Comparison of ENCODE assay signal across 13 cellular contexts in the genomic region with DNA sequence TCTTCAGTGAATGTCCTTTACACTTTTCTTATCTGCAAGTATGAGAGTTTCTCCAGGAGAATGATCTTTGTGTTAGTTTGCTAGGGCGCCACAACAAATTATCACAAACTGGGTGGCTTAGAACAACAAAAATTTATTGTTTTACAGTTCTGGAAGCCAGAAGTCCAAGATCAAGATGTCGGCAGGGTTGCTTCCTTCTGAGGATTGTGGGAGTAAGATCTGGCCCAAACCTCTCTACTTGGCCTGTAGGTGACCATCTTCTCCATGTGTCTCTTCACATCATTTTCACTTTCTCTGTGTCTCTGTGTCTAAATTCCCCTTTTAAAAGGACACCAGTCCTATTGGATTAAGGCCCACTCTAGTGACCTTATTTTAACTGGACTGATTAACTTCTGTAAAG.
DNase-seq lines count a peak whose midpoint lies in the region; ATAC-seq, FAIRE-seq and TF ChIP-seq lines count a peak whose summit lies in the region.
"Had no signal": no experiment of that assay in that cellular context is flagged by ENCODE, and none has a peak within 500 bp of the region (broad histone marks: within the 10 kb centered on the region; RNA-seq: fewer than 3 reads in every experiment).

No MANE protein-coding gene starts in this region.

- SMC1A ChIA-PET in GM12878 (lab: Charles Lee; ENCODE audit: uncharacterized antibody, unreplicated experiment), result no interaction called here

- H3K9me3 ChIP-seq in SK-N-SH, result 0 out of 2 replicates have a peak, but pooled peaks cover 6% of the 10 kb centered on the region
- no peaks in the 10 kb centered on the region for H3K9me3 ChIP-seq in Karpas-422 (ENCODE audit: low read length)
- peaks cover 3% of the 10 kb centered on the region; the same call in 2 of the 3 replicates for H3K9me3 ChIP-seq in GM12878 (replicated peaks; ENCODE audit: control insufficient read depth, insufficient read depth, low read length)
- H3K9me3 ChIP-seq in osteoblast (ENCODE audit: low read depth, low read length), result no peaks in the 10 kb centered on the region
- H3K9me3 ChIP-seq: esophagus squamous epithelium had no signal

- BruUV-seq in GM12878 (replicated peaks; lab: Mats Ljungman, UMichigan), result no TSS peak

- H3K4me1 ChIP-seq in SK-N-SH (ENCODE audit: control insufficient read depth in 1 of 2, insufficient read depth in 2 of 2, low read depth in 1 of 2, low read length in 1 of 2) (no peaks in the 10 kb centered on the region; a peak in 1 of 4 replicates), Karpas-422 (ENCODE audit: low read length) (no peaks in the 10 kb centered on the region), GM12878 (ENCODE audit: control insufficient read depth, insufficient read depth, low read length) (no peaks in the 10 kb centered on the region), osteoblast (ENCODE audit: insufficient read depth, low read length) (no peaks in the 10 kb centered on the region)
- H3K4me1 ChIP-seq: esophagus squamous epithelium had no signal

- TF ChIP-seq CTCF in SK-N-SH (IDR thresholded peaks at IDR 0.05), result no peak
- TF ChIP-seq CTCF in GM12878 (IDR thresholded peaks at IDR 0.05 in 2 of 3, conservative IDR thresholded peaks at IDR 0.05 in 1 of 3; ENCODE audit: control insufficient read depth in 2 of 3, extremely low read depth in 1 of 3, insufficient read depth in 1 of 3, low read depth in 3 of 3, low read length in 3 of 3), result no peak
- no peak for TF ChIP-seq CTCF in osteoblast (IDR thresholded peaks at IDR 0.05; ENCODE audit: extremely low read depth, low read depth, low read length)

- FAIRE-seq in GM12878 (lab: Jason Lieb, UNC), result no peak

- TF ChIP-seq EP300 in SK-N-SH (IDR thresholded peaks at IDR 0.05; ENCODE audit: borderline replicate concordance in 1 of 2, low read depth in 1 of 2, low read length in 1 of 2), result no peak
- TF ChIP-seq EP300 in GM12878 (IDR thresholded peaks at IDR 0.05; ENCODE audit: borderline replicate concordance in 1 of 2, control insufficient read depth in 1 of 2, low read depth in 2 of 2, low read length in 2 of 2), result no peak

- POLR2A ChIA-PET in SK-N-SH (lab: Yijun Ruan, JAX) (no interaction called here), GM12878 (lab: Charles Lee) (no interaction called here)

- H3K4me3 ChIP-seq in SK-N-SH (ENCODE audit: low read depth in 2 of 2, low read length in 1 of 2) (no peak overlapping the region), Karpas-422 (ENCODE audit: low read length) (no peak overlapping the region), GM12878 (no peak overlapping the region), osteoblast (ENCODE audit: insufficient read depth, low read length) (no peak overlapping the region)
- H3K4me3 ChIP-seq: esophagus squamous epithelium had no signal

- H2AFZ ChIP-seq in SK-N-SH (ENCODE audit: low read depth) (peak overlapping the region; percentile 63; the same call in 1 of the 2 replicates), Karpas-422 (ENCODE audit: low read length) (peak overlapping the region; percentile 78), GM12878 (ENCODE audit: control insufficient read depth, low read depth, low read length) (peak overlapping the region; percentile 25; the same call in 1 of the 2 replicates), osteoblast (ENCODE audit: low read length) (peak overlapping the region; percentile 39)

- H3K9ac ChIP-seq in SK-N-SH (no peak overlapping the region), Karpas-422 (ENCODE audit: low read length) (no peak overlapping the region), GM12878 (ENCODE audit: control insufficient read depth, insufficient read depth, low read length) (no peak overlapping the region)

- H3K36me3 ChIP-seq in SK-N-SH (replicated peaks in 1 of 2; ENCODE audit: control insufficient read depth in 1 of 2, insufficient read depth in 2 of 2, low read length in 1 of 2) (no peaks in the 10 kb centered on the region), Karpas-422 (ENCODE audit: insufficient read depth, low read length) (no peaks in the 10 kb centered on the region), GM12878 (ENCODE audit: control insufficient read depth in 2 of 2, insufficient read depth in 2 of 2, low read length in 1 of 2) (no peaks in the 10 kb centered on the region), osteoblast (ENCODE audit: insufficient read depth, low read length) (no peaks in the 10 kb centered on the region)
- H3K36me3 ChIP-seq: esophagus squamous epithelium had no signal

- H3F3A ChIP-seq in SK-N-SH (replicated peaks; ENCODE audit: insufficient read depth), result no peaks in the 10 kb centered on the region

- H3K27ac ChIP-seq in SK-N-SH (ENCODE audit: low read depth in 2 of 2, low read length in 1 of 2) (no peak overlapping the region), Karpas-422 (ENCODE audit: low read length) (no peak overlapping the region), GM12878 (ENCODE audit: control insufficient read depth, insufficient read depth) (no peak overlapping the region), osteoblast (ENCODE audit: low read depth, low read length) (no peak overlapping the region)
- H3K27ac ChIP-seq: esophagus squamous epithelium had no signal

- H3K9me2 ChIP-seq in SK-N-SH (no peaks in the 10 kb centered on the region), Karpas-422 (replicated peaks; ENCODE audit: insufficient read depth, low read length) (no peaks in the 10 kb centered on the region)

- H3K79me2 ChIP-seq in SK-N-SH (ENCODE audit: insufficient read depth), result no peaks in the 10 kb centered on the region
- H3K79me2 ChIP-seq in Karpas-422 (ENCODE audit: low read length), result no peaks in the 10 kb centered on the region
- no peaks in the 10 kb centered on the region for H3K79me2 ChIP-seq in GM12878 (ENCODE audit: control insufficient read depth, insufficient read depth, low read length)
- no peaks in the 10 kb centered on the region for H3K79me2 ChIP-seq in osteoblast (ENCODE audit: insufficient read depth, low read length)

- no peaks in the 10 kb centered on the region for H3K27me3 ChIP-seq in SK-N-SH (ENCODE audit: insufficient read depth)
- H3K27me3 ChIP-seq in Karpas-422 (ENCODE audit: low read length), result no peaks in the 10 kb centered on the region
- H3K27me3 ChIP-seq in GM12878 (replicated peaks in 1 of 2; ENCODE audit: control insufficient read depth in 2 of 2, insufficient read depth in 2 of 2, low read length in 1 of 2), result no peaks in the 10 kb centered on the region
- no peaks in the 10 kb centered on the region for H3K27me3 ChIP-seq in osteoblast (ENCODE audit: insufficient read depth, low read length)
- H3K27me3 ChIP-seq: esophagus squamous epithelium had no signal

- RAD21 ChIA-PET in GM12878 (lab: Charles Lee; ENCODE audit: unreplicated experiment), result no interaction called here

- no peak for DNase-seq in SK-N-SH
- peak; percentile 55 for DNase-seq in Karpas-422
- DNase-seq in GM12878 (ENCODE audit: low read depth, low spot score), result no peak
- no peak for DNase-seq in osteoblast (ENCODE audit: insufficient read length, low spot score, missing footprints)
- no peak for DNase-seq in posterior vena cava (ENCODE audit: low spot score)
- DNase-seq in amygdala (lab: John Stamatoyannopoulos, UW), result no peak
- DNase-seq: activated T-cell treated with anti-CD3 and anti-CD28 coated beads for 4 hours, esophagus squamous epithelium, naive B cell, NCI-H1048, NCI-H748 treated with DMSO at 0.1 percent for 48 hours had no signal

- in situ Hi-C loops in GM12878 (cut with MboI), result no loop called here

- no peak overlapping the region for H3K4me2 ChIP-seq in SK-N-SH
- no peak overlapping the region for H3K4me2 ChIP-seq in Karpas-422 (ENCODE audit: low read depth, low read length, poor library complexity, severe bottlenecking)
- no peak overlapping the region for H3K4me2 ChIP-seq in GM12878 (ENCODE audit: control insufficient read depth, insufficient read depth)
- no peak overlapping the region for H3K4me2 ChIP-seq in osteoblast (ENCODE audit: insufficient read depth, low read length)

- no peak for TF ChIP-seq RAD21 in SK-N-SH (IDR thresholded peaks at IDR 0.05; ENCODE audit: low read length)
- no peak for TF ChIP-seq RAD21 in GM12878 (IDR thresholded peaks at IDR 0.05; ENCODE audit: insufficient read depth, low read depth, low read length)

- no peaks in the 10 kb centered on the region for H4K20me1 ChIP-seq in SK-N-SH (ENCODE audit: insufficient read depth)
- no peaks in the 10 kb centered on the region for H4K20me1 ChIP-seq in Karpas-422 (ENCODE audit: insufficient read depth, low read depth, low read length)
- no peaks in the 10 kb centered on the region for H4K20me1 ChIP-seq in GM12878 (ENCODE audit: control insufficient read depth, insufficient read depth)
- H4K20me1 ChIP-seq in osteoblast (ENCODE audit: insufficient read depth, low read length), result no peaks in the 10 kb centered on the region

- CTCF ChIA-PET in SK-N-SH (lab: Yijun Ruan, JAX), result no interaction called here
- CTCF ChIA-PET in GM12878 (lab: Yijun Ruan, JAX), result no interaction called here

- TF ChIP-seq POLR2A in GM12878 (IDR thresholded peaks at IDR 0.05; ENCODE audit: low read depth, low read length), result no peak

- WGBS in SK-N-SH (ENCODE audit: low lambda C conversion rate), result 91% methylated on average over 2 of the region's 2 CpGs
- WGBS in GM12878 (ENCODE audit: insufficient coverage, insufficient replicate concordance, low lambda C conversion rate, missing lambda C conversion rate), result 75% methylated on average over 2 of the region's 2 CpGs

- intact Hi-C loops in GM12878 (cut with micrococcal nuclease; ENCODE audit: unreplicated experiment), result no loop called here
- intact Hi-C loops in posterior vena cava (cut with DNase I), result loop anchor here in 1 of 2 donors (2.0 kb wide), 1 partner anchor 57 kb away; no protein-coding TSS in a partner anchor

- no peak for ATAC-seq in SK-N-SH treated with all-trans-retinoic acid at 6 μM for 48 hours
- no peak for ATAC-seq in GM12878
- no peak for ATAC-seq in GM19328 (IDR thresholded peaks at IDR 0.05; ENCODE audit: unreplicated experiment)

TF ChIP-seq in SK-N-SH, 30 proteins besides CTCF, POLR2A, EP300 and RAD21 (continues in another document):
- TF ChIP-seq TAF1 (IDR thresholded peaks at IDR 0.05; ENCODE audit: borderline replicate concordance, low read depth, low read length) (no peak), EZH2phosphoT487 (IDR thresholded peaks at IDR 0.05; ENCODE audit: borderline replicate concordance, low read depth) (no peak), SMC3 (IDR thresholded peaks at IDR 0.05; ENCODE audit: low read depth, low read length) (no peak)

TF ChIP-seq in SK-N-SH treated with all-trans-retinoic acid at 6 μM for 48 hours, 23 proteins besides CTCF, POLR2A, EP300 and RAD21 (continues in another document):
- TF ChIP-seq ZNF565 (CRISPR knock-in tag; conservative IDR thresholded peaks at IDR 0.05; ENCODE audit: low read depth), result no peak
- no peak for TF ChIP-seq TOX (CRISPR knock-in tag; IDR thresholded peaks at IDR 0.05; ENCODE audit: borderline replicate concordance)
- TF ChIP-seq OSR1 (CRISPR knock-in tag; IDR thresholded peaks at IDR 0.05), result no peak
- TF ChIP-seq ZC3H10 (CRISPR knock-in tag; IDR thresholded peaks at IDR 0.05), result no peak

TF ChIP-seq in GM12878, 131 proteins besides CTCF, POLR2A, EP300 and RAD21 (continues in another document):
- TF ChIP-seq SMAD1 (IDR thresholded peaks at IDR 0.05; ENCODE audit: low read depth, partially characterized antibody), result no peak

Comparison
In these comparisons a context has a peak if more than half of its experiments do, and no peak if none do; other contexts are left out.
1. H2AFZ ChIP-seq: peak in every context shown above with its lines; median percentile 78 in Karpas-422; 63 in SK-N-SH; 39 in osteoblast; 25 in GM12878.